In the genomic region with DNA sequence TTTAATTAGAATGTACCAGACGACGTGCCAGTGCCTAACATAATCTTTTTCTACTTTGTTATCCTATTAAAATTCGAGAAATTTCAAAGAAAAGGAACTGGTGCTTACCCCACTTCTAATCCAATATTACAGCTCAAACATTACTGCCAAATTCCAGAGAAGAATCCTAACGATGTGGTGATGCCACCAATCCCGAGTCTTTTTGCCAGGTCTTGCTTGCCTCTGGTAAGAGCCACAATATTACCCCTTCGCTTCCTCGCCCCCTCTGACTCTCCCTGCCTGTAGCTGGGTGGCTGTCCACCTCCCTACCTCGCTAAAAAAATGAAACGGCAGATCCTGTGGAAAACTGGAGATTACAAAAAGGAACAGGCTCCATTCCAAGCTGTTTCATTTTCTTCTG, we compare ENCODE assay signal across 28 cellular contexts.
"Had no signal": no experiment of that assay in that cellular context is flagged by ENCODE, and none has a peak within 500 bp of the region (broad histone marks: within the 10 kb centered on the region; RNA-seq: fewer than 3 reads in every experiment).

No MANE protein-coding gene starts in this region.

- H3K4me1 ChIP-seq: adrenal gland, esophagus squamous epithelium, gastroesophageal sphincter had no signal

- H3K27ac ChIP-seq: adrenal gland, brain microvascular endothelial cell, coronary artery, epithelial cell of prostate, esophagus squamous epithelium, gastroesophageal sphincter, WERI-Rb-1 had no signal

- H3K4me3 ChIP-seq: adrenal gland, coronary artery, esophagus squamous epithelium, gastroesophageal sphincter had no signal

- FAIRE-seq: bronchial epithelial cell, endothelial cell of umbilical vein had no signal

- DNase-seq: activated B cell treated with CpG ODN at 0.5 μM for 24 hours; activated CD4-positive, alpha-beta T cell treated with anti-CD3 and anti-CD28 coated beads for 48 hours; activated CD4-positive, alpha-beta T cell treated with anti-CD3 and anti-CD28 coated beads, Interleukin-2, amount 50 U/mL, for 1 hour; activated CD4-positive, alpha-beta T cell treated with anti-CD3 and anti-CD28 coated beads, Interleukin-2, amount 50 U/mL, for 48 hours; activated CD8-positive, alpha-beta memory T cell treated with anti-CD3 and anti-CD28 coated beads for 24 hours; activated CD8-positive, alpha-beta T cell treated with anti-CD3 and anti-CD28 coated beads for 36 hours; activated effector memory CD4-positive, alpha-beta T cell treated with anti-CD3 and anti-CD28 coated beads, Interleukin-2, amount 50 U/mL, for 16 hours; activated naive CD4-positive, alpha-beta T cell treated with anti-CD3 and anti-CD28 coated beads for 36 hours; activated naive CD8-positive, alpha-beta T cell treated with anti-CD3 and anti-CD28 coated beads for 36 hours; activated naive CD8-positive, alpha-beta T cell treated with anti-CD3 and anti-CD28 coated beads, Interleukin-2, amount 50 U/mL, for 24 hours; activated T-cell treated with anti-CD3 and anti-CD28 coated beads, Interleukin-2, amount 50 U/mL, for 4 hours; adrenal gland; amygdala; aorta; brain microvascular endothelial cell; dorsolateral prefrontal cortex; effector memory CD4-positive, alpha-beta T cell; esophagus squamous epithelium; foreskin melanocyte; T-helper 1 cell; T-helper 17 cell; T1000; WERI-Rb-1 had no signal

- H3K9me3 ChIP-seq: adrenal gland, esophagus squamous epithelium, gastroesophageal sphincter had no signal

- H3K27me3 ChIP-seq: adrenal gland, brain microvascular endothelial cell, dorsolateral prefrontal cortex had no signal

- H3K36me3 ChIP-seq: adrenal gland, brain microvascular endothelial cell, esophagus squamous epithelium, gastroesophageal sphincter, WERI-Rb-1 had no signal
